1 cellular context compared by ENCODE assay signal in the genomic region with DNA sequence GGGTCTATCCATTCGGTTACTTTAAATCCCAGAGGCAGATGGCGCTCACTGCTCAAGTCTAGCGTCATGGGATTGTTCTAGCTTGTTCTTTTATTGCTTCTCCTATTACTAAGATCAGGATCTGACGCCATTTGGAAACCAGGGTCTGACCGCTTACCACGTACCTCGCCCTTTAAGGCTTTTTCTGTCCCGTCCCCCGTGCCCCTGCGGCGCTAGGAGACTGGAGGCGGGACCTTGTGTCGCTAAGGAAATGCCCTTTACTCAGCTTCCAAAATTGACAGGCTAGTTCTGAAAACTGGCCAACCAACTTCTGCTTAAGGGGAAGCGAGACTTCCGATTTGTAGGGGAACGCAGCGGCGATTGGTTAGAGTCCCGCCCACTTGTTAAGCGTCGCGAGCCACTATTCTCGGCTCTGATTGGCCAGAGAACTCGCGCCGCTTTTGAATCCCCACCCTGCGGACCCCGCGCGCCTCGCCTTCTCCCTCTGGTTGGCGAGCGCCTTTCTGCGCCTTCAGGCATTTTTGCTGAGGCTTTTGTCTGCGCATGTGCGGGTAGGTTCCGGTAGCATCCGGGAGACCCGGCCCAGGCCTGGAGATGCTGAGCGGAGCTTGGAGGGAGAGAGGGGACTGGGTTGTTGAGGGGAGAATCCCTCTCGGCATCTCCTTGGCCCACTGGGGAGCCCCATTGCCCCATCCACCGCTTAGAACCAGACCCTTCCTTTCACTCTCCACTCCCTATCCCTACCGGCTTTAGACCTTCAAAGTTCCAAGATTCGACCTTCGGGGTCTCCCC.
TF ChIP-seq lines count a peak whose summit lies in the region.

No MANE protein-coding gene starts in this region.

TF ChIP-seq in GM12878, 131 proteins besides CTCF, POLR2A, EP300 and RAD21 (continues in another document):
- TF ChIP-seq EED (IDR thresholded peaks at IDR 0.05; ENCODE audit: low read depth) (peak; percentile 71), ETV6 (conservative IDR thresholded peaks at IDR 0.05 in 1 of 2, IDR thresholded peaks at IDR 0.05 in 1 of 2; ENCODE audit: borderline replicate concordance in 1 of 2, low read depth in 1 of 2) (peak in 1 of 2 experiments; percentile 8; a peak in 1 of 4 replicates), POLR2AphosphoS5 (IDR thresholded peaks at IDR 0.05; ENCODE audit: low read length) (peak; percentile 73), KDM1A (IDR thresholded peaks at IDR 0.05; ENCODE audit: borderline replicate concordance) (no peak), SMC3 (IDR thresholded peaks at IDR 0.05; ENCODE audit: borderline replicate concordance, low read length) (peak; percentile 22; the same call in 1 of the 2 replicates), ZNF384 (IDR thresholded peaks at IDR 0.05; ENCODE audit: borderline replicate concordance, low read depth, low read length) (no peak), CREM (IDR thresholded peaks at IDR 0.05; ENCODE audit: low read depth) (peak; percentile 73), RUNX3 (IDR thresholded peaks at IDR 0.05; ENCODE audit: low read length) (peak; percentile 87), RBBP5 (conservative IDR thresholded peaks at IDR 0.05) (no peak), FOXK2 (IDR thresholded peaks at IDR 0.05) (no peak), BRCA1 (IDR thresholded peaks at IDR 0.05; ENCODE audit: low read depth, low read length) (no peak), MEF2B (IDR thresholded peaks at IDR 0.05; ENCODE audit: partially characterized antibody, poor library complexity, severe bottlenecking) (peak; percentile 68), FOXM1 (IDR thresholded peaks at IDR 0.05; ENCODE audit: low read depth, low read length) (peak; percentile 62; the same call in 1 of the 2 replicates), MYB (IDR thresholded peaks at IDR 0.05; ENCODE audit: borderline replicate concordance, low read depth, low read length) (no peak), SUPT20H (IDR thresholded peaks at IDR 0.05; ENCODE audit: borderline replicate concordance, control insufficient read depth, low read depth, low read length) (no peak), IKZF2 (IDR thresholded peaks at IDR 0.05) (peak in 1 of 2 experiments; percentile 21; a peak in 1 of 4 replicates), RCOR1 (conservative IDR thresholded peaks at IDR 0.05; ENCODE audit: low read depth, low read length) (no peak), ESRRA (IDR thresholded peaks at IDR 0.05; ENCODE audit: low read length) (no peak), RELA (IDR thresholded peaks at IDR 0.05; ENCODE audit: borderline replicate concordance, partially characterized antibody) (no peak), NR2C1 (IDR thresholded peaks at IDR 0.05) (no peak), SIN3A (IDR thresholded peaks at IDR 0.05; ENCODE audit: low read depth, low read length) (peak; percentile 98), NR2F1 (conservative IDR thresholded peaks at IDR 0.05) (peak; percentile 71), ZSCAN29 (IDR thresholded peaks at IDR 0.05) (no peak), GATAD2B (conservative IDR thresholded peaks at IDR 0.05; ENCODE audit: low read depth) (0 out of 2 replicates have a peak, but pooled peaks have one; percentile 47), TCF3 (IDR thresholded peaks at IDR 0.05; ENCODE audit: borderline replicate concordance, insufficient read depth, low read depth, low read length) (no peak), NRF1 (conservative IDR thresholded peaks at IDR 0.05; ENCODE audit: low read depth, low read length) (peak; percentile 55), CBX3 (IDR thresholded peaks at IDR 0.05; ENCODE audit: borderline replicate concordance, low read depth) (no peak), NFIC (IDR thresholded peaks at IDR 0.05; ENCODE audit: low read depth, low read length) (peak; percentile 51; the same call in 1 of the 2 replicates), KLF5 (IDR thresholded peaks at IDR 0.05; ENCODE audit: partially characterized antibody) (peak; percentile 24), BMI1 (IDR thresholded peaks at IDR 0.05; ENCODE audit: borderline replicate concordance) (peak; percentile 92), SMAD5 (IDR thresholded peaks at IDR 0.05; ENCODE audit: low read depth) (0 out of 2 replicates have a peak, but pooled peaks have one; percentile 49), SREBF2 (IDR thresholded peaks at IDR 0.05; ENCODE audit: low read length) (0 out of 2 replicates have a peak, but pooled peaks have one; percentile 17), ZNF217 (IDR thresholded peaks at IDR 0.05) (no peak)
- TF ChIP-seq, protein P1, sequence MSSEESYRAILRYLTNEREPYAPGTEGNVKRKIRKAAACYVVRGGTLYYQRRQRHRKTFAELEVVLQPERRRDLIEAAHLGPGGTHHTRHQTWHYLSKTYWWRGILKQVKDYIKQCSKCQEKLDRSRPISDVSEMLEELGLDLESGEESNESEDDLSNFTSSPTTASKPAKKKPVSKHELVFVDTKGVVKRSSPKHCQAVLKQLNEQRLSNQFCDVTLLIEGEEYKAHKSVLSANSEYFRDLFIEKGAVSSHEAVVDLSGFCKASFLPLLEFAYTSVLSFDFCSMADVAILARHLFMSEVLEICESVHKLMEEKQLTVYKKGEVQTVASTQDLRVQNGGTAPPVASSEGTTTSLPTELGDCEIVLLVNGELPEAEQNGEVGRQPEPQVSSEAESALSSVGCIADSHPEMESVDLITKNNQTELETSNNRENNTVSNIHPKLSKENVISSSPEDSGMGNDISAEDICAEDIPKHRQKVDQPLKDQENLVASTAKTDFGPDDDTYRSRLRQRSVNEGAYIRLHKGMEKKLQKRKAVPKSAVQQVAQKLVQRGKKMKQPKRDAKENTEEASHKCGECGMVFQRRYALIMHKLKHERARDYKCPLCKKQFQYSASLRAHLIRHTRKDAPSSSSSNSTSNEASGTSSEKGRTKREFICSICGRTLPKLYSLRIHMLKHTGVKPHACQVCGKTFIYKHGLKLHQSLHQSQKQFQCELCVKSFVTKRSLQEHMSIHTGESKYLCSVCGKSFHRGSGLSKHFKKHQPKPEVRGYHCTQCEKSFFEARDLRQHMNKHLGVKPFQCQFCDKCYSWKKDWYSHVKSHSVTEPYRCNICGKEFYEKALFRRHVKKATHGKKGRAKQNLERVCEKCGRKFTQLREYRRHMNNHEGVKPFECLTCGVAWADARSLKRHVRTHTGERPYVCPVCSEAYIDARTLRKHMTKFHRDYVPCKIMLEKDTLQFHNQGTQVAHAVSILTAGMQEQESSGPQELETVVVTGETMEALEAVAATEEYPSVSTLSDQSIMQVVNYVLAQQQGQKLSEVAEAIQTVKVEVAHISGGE (CRISPR knock-in tag; IDR thresholded peaks at IDR 0.05), result no peak
- TF ChIP-seq, protein P2, sequence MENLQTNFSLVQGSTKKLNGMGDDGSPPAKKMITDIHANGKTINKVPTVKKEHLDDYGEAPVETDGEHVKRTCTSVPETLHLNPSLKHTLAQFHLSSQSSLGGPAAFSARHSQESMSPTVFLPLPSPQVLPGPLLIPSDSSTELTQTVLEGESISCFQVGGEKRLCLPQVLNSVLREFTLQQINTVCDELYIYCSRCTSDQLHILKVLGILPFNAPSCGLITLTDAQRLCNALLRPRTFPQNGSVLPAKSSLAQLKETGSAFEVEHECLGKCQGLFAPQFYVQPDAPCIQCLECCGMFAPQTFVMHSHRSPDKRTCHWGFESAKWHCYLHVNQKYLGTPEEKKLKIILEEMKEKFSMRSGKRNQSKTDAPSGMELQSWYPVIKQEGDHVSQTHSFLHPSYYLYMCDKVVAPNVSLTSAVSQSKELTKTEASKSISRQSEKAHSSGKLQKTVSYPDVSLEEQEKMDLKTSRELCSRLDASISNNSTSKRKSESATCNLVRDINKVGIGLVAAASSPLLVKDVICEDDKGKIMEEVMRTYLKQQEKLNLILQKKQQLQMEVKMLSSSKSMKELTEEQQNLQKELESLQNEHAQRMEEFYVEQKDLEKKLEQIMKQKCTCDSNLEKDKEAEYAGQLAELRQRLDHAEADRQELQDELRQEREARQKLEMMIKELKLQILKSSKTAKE (IDR thresholded peaks at IDR 0.05; ENCODE audit: low read depth, poor library complexity, severe bottlenecking), result peak; percentile 40
- TF ChIP-seq, protein P3, sequence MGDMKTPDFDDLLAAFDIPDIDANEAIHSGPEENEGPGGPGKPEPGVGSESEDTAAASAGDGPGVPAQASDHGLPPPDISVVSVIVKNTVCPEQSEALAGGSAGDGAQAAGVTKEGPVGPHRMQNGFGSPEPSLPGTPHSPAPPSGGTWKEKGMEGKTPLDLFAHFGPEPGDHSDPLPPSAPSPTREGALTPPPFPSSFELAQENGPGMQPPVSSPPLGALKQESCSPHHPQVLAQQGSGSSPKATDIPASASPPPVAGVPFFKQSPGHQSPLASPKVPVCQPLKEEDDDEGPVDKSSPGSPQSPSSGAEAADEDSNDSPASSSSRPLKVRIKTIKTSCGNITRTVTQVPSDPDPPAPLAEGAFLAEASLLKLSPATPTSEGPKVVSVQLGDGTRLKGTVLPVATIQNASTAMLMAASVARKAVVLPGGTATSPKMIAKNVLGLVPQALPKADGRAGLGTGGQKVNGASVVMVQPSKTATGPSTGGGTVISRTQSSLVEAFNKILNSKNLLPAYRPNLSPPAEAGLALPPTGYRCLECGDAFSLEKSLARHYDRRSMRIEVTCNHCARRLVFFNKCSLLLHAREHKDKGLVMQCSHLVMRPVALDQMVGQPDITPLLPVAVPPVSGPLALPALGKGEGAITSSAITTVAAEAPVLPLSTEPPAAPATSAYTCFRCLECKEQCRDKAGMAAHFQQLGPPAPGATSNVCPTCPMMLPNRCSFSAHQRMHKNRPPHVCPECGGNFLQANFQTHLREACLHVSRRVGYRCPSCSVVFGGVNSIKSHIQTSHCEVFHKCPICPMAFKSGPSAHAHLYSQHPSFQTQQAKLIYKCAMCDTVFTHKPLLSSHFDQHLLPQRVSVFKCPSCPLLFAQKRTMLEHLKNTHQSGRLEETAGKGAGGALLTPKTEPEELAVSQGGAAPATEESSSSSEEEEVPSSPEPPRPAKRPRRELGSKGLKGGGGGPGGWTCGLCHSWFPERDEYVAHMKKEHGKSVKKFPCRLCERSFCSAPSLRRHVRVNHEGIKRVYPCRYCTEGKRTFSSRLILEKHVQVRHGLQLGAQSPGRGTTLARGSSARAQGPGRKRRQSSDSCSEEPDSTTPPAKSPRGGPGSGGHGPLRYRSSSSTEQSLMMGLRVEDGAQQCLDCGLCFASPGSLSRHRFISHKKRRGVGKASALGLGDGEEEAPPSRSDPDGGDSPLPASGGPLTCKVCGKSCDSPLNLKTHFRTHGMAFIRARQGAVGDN (IDR thresholded peaks at IDR 0.05), result 0 out of 2 replicates have a peak, but pooled peaks have one; percentile 7
- TF ChIP-seq, protein P4, sequence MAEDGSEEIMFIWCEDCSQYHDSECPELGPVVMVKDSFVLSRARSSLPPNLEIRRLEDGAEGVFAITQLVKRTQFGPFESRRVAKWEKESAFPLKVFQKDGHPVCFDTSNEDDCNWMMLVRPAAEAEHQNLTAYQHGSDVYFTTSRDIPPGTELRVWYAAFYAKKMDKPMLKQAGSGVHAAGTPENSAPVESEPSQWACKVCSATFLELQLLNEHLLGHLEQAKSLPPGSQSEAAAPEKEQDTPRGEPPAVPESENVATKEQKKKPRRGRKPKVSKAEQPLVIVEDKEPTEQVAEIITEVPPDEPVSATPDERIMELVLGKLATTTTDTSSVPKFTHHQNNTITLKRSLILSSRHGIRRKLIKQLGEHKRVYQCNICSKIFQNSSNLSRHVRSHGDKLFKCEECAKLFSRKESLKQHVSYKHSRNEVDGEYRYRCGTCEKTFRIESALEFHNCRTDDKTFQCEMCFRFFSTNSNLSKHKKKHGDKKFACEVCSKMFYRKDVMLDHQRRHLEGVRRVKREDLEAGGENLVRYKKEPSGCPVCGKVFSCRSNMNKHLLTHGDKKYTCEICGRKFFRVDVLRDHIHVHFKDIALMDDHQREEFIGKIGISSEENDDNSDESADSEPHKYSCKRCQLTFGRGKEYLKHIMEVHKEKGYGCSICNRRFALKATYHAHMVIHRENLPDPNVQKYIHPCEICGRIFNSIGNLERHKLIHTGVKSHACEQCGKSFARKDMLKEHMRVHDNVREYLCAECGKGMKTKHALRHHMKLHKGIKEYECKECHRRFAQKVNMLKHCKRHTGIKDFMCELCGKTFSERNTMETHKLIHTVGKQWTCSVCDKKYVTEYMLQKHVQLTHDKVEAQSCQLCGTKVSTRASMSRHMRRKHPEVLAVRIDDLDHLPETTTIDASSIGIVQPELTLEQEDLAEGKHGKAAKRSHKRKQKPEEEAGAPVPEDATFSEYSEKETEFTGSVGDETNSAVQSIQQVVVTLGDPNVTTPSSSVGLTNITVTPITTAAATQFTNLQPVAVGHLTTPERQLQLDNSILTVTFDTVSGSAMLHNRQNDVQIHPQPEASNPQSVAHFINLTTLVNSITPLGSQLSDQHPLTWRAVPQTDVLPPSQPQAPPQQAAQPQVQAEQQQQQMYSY (CRISPR knock-in tag; IDR thresholded peaks at IDR 0.05), result no peak
- TF ChIP-seq, protein P5, sequence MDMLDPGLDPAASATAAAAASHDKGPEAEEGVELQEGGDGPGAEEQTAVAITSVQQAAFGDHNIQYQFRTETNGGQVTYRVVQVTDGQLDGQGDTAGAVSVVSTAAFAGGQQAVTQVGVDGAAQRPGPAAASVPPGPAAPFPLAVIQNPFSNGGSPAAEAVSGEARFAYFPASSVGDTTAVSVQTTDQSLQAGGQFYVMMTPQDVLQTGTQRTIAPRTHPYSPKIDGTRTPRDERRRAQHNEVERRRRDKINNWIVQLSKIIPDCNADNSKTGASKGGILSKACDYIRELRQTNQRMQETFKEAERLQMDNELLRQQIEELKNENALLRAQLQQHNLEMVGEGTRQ (IDR thresholded peaks at IDR 0.05; ENCODE audit: borderline replicate concordance, low read depth, low read length), result peak; percentile 28; the same call in 1 of the 2 replicates
- TF ChIP-seq, protein P6, sequence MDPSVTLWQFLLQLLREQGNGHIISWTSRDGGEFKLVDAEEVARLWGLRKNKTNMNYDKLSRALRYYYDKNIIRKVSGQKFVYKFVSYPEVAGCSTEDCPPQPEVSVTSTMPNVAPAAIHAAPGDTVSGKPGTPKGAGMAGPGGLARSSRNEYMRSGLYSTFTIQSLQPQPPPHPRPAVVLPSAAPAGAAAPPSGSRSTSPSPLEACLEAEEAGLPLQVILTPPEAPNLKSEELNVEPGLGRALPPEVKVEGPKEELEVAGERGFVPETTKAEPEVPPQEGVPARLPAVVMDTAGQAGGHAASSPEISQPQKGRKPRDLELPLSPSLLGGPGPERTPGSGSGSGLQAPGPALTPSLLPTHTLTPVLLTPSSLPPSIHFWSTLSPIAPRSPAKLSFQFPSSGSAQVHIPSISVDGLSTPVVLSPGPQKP (IDR thresholded peaks at IDR 0.05; ENCODE audit: low read depth, low read length), result peak; percentile 66
- TF ChIP-seq, protein P7, sequence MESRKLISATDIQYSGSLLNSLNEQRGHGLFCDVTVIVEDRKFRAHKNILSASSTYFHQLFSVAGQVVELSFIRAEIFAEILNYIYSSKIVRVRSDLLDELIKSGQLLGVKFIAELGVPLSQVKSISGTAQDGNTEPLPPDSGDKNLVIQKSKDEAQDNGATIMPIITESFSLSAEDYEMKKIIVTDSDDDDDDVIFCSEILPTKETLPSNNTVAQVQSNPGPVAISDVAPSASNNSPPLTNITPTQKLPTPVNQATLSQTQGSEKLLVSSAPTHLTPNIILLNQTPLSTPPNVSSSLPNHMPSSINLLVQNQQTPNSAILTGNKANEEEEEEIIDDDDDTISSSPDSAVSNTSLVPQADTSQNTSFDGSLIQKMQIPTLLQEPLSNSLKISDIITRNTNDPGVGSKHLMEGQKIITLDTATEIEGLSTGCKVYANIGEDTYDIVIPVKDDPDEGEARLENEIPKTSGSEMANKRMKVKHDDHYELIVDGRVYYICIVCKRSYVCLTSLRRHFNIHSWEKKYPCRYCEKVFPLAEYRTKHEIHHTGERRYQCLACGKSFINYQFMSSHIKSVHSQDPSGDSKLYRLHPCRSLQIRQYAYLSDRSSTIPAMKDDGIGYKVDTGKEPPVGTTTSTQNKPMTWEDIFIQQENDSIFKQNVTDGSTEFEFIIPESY (IDR thresholded peaks at IDR 0.05), result no peak
